Comparison of ENCODE assay signal across 13 cellular contexts in the genomic region with DNA sequence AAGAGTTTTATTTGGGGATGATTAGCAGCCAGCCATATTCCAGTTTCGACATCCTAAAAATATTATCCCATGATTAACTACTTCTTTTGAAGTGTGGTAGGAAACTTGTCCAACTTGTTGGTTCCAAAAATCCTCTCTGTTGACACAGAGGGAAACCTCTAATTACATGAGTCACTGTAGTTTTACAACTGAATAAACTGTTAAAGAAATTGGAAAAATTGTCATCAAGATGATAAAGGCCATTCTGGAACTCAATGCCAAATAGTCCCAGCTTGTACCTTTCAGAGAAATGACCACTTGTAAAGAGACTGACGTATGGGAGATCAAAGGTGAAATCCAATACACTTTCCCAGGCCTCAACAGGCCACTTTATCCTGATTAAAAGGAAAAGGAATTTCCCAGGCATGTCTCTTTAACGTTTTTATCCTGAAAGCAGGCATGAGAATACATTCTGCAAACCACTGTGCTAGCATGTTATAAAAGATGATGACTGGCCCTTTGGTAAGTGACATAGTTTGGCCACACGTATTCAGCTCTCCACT.
DNase-seq lines count a peak whose midpoint lies in the region; ATAC-seq, FAIRE-seq and TF ChIP-seq lines count a peak whose summit lies in the region.
"Had no signal": no experiment of that assay in that cellular context is flagged by ENCODE, and none has a peak within 500 bp of the region (broad histone marks: within the 10 kb centered on the region; RNA-seq: fewer than 3 reads in every experiment).

No MANE protein-coding gene starts in this region.

- peaks cover 15% of the 10 kb centered on the region for H3K4me1 Mint-ChIP-seq in HFFc6 (ENCODE audit: low read depth)
- H3K4me1 Mint-ChIP-seq: CD14-positive monocyte had no signal

- H3K27ac Mint-ChIP-seq in HFFc6 = peak overlapping the region; percentile 30
- H3K27ac Mint-ChIP-seq in activated naive CD4-positive, alpha-beta T cell treated with anti-CD3 and anti-CD28 coated beads, Interleukin-2, amount 50 U/mL, for 72 hours = no peak overlapping the region
- H3K27ac Mint-ChIP-seq: CD14-positive monocyte; endodermal cell; stimulated activated naive CD8-positive, alpha-beta T cell treated with anti-CD3 and anti-CD28 coated beads, Interleukin-15, Interleukin-2, amounts not matched to agents 100 ng/mL and 50 ng/mL, for 24 hours had no signal

- in situ Hi-C loops in G401 (cut with HindIII; ENCODE audit: low sequenced_read_pairs) = no loop called here

- H3K4me3 ChIP-seq in AG09309 (ENCODE audit: control insufficient read depth, low read depth, low read length) (no peak overlapping the region), bronchial epithelial cell (ENCODE audit: low read depth, low read length) (no peak overlapping the region), left lung (no peak overlapping the region)

- no peak overlapping the region for H3K4me3 Mint-ChIP-seq in HFFc6
- H3K4me3 Mint-ChIP-seq: CD14-positive monocyte; endodermal cell; stimulated activated naive CD8-positive, alpha-beta T cell treated with anti-CD3 and anti-CD28 coated beads, Interleukin-15, Interleukin-2, amounts not matched to agents 100 ng/mL and 50 ng/mL, for 24 hours had no signal

- no peaks in the 10 kb centered on the region for H3K36me3 ChIP-seq in bronchial epithelial cell (ENCODE audit: control insufficient read depth, insufficient read depth, low read length)
- no peaks in the 10 kb centered on the region for H3K36me3 ChIP-seq in left lung

- no peaks in the 10 kb centered on the region for H3K9me3 Mint-ChIP-seq in HFFc6
- no peaks in the 10 kb centered on the region for H3K9me3 Mint-ChIP-seq in activated naive CD4-positive, alpha-beta T cell treated with anti-CD3 and anti-CD28 coated beads, Interleukin-2, amount 50 U/mL, for 72 hours
- H3K9me3 Mint-ChIP-seq: endodermal cell; stimulated activated naive CD8-positive, alpha-beta T cell treated with anti-CD3 and anti-CD28 coated beads, Interleukin-15, Interleukin-2, amounts not matched to agents 100 ng/mL and 50 ng/mL, for 24 hours had no signal

- peak; percentile 34 for DNase-seq in AG09309 (ENCODE audit: low read depth)
- peak; percentile 12 for DNase-seq in HFFc6
- peak; percentile 66 for DNase-seq in bronchial epithelial cell (ENCODE audit: low read depth)
- no peak for DNase-seq in left lung
- DNase-seq in G401 (ENCODE audit: low spot score) = no peak
- no peak for DNase-seq in activated naive CD4-positive, alpha-beta T cell treated with anti-CD3 and anti-CD28 coated beads, Interleukin-2, amount 50 U/mL, for 72 hours (ENCODE audit: low spot score in 2 of 2)
- no peak for DNase-seq in NCI-H526 treated with DMSO at 0.1 percent for 48 hours (lab: John Stamatoyannopoulos, UW)
- DNase-seq: activated T-cell treated with anti-CD3 and anti-CD28 coated beads, Interleukin-2, amount 50 U/mL, for 1 hour; endodermal cell; NCI-H187 treated with DMSO at 0.1 percent for 48 hours had no signal

- peaks cover 0 to 6% of the 10 kb centered on the region in 2 donors for H3K4me1 ChIP-seq in left lung

- H3K27ac ChIP-seq in left lung = no peak overlapping the region

- ATAC-seq in left lung (peak; percentile 61), HG02623 (IDR thresholded peaks at IDR 0.05; ENCODE audit: unreplicated experiment) (no peak)
- ATAC-seq in activated naive CD4-positive, alpha-beta T cell treated with anti-CD3 and anti-CD28 coated beads, Interleukin-2, amount 50 U/mL, for 72 hours = no peak

- no peaks in the 10 kb centered on the region for H3K27me3 Mint-ChIP-seq in HFFc6 (ENCODE audit: insufficient read depth)

- no peaks in the 10 kb centered on the region for H3K27me3 ChIP-seq in bronchial epithelial cell (ENCODE audit: control insufficient read depth, insufficient read depth, low read length)
- no peaks in the 10 kb centered on the region for H3K27me3 ChIP-seq in left lung

- FAIRE-seq in bronchial epithelial cell (lab: Jason Lieb, UNC) = no peak

- TF ChIP-seq CTCF in AG09309 (IDR thresholded peaks at IDR 0.05; ENCODE audit: control insufficient read depth, insufficient read depth, low read depth, low read length, missing control alignments) (no peak), HFFc6 (IDR thresholded peaks at IDR 0.05) (no peak), bronchial epithelial cell (IDR thresholded peaks at IDR 0.05; ENCODE audit: insufficient read depth, low read length, severe bottlenecking) (no peak), left lung (IDR thresholded peaks at IDR 0.05) (no peak)

- H3K36me3 Mint-ChIP-seq in HFFc6 (ENCODE audit: low read depth) = no peaks in the 10 kb centered on the region
- H3K36me3 Mint-ChIP-seq in activated naive CD4-positive, alpha-beta T cell treated with anti-CD3 and anti-CD28 coated beads, Interleukin-2, amount 50 U/mL, for 72 hours = no peaks in the 10 kb centered on the region
- H3K36me3 Mint-ChIP-seq: CD14-positive monocyte had no signal

- H3K9me3 ChIP-seq in left lung = no peaks in the 10 kb centered on the region

- intact Hi-C loops in left lung (cut with DNase I) = no loop called here

Comparison
In these comparisons a context has a peak if more than half of its experiments do, and no peak if none do; other contexts are left out.
1. DNase-seq: peak in AG09309 (single experiment), HFFc6 (single experiment) and bronchial epithelial cell (single experiment); none in left lung (0 of 2), G401 (single experiment), activated naive CD4-positive, alpha-beta T cell treated with anti-CD3 and anti-CD28 coated beads, Interleukin-2, amount 50 U/mL, for 72 hours (0 of 2) and NCI-H526 treated with DMSO at 0.1 percent for 48 hours (single experiment).